Comparison of ENCODE assay signal across 8 cellular contexts in genomic region chr3:179563298-179563934, GRCh38. TPM values are rescaled to one million over a fixed set of nuclear protein-coding genes. Genes with fewer than 3 reads are reported as not detected.
DNase-seq lines count a peak whose midpoint lies in the region; ATAC-seq and TF ChIP-seq lines count a peak whose summit lies in the region.

No MANE protein-coding gene starts in this region.

- H3K9me3 Mint-ChIP-seq in activated T-helper 2 cell treated with anti-CD3 and anti-CD28 coated beads, Interferon-gamma antibody, Interleukin-2, Interleukin-4, amounts not matched to agents 10 μg/mL and 5 μg/mL and 100 μg/mL, durations not matched to agents 14 hours and 24 hours and 36 hours, result no peaks in the 10 kb centered on the region
- no peaks in the 10 kb centered on the region for H3K9me3 Mint-ChIP-seq in neural crest cell

- intact Hi-C loops in activated T-helper 2 cell treated with anti-CD3 and anti-CD28 coated beads, Interferon-gamma antibody, Interleukin-2, Interleukin-4, amounts not matched to agents 10 μg/mL and 5 μg/mL and 100 μg/mL, durations not matched to agents 14 hours and 24 hours and 36 hours (cut with micrococcal nuclease), result loop anchor here (2.0 to 5.0 kb wide), 3 partner anchors 113 to 1039 kb away; partner anchors contain the start of genes GNB4, TTC14 and ZMAT3
- intact Hi-C loops in stomach (cut with DNase I; ENCODE audit: low total_unique reads), result no loop called here

- peak overlapping the region; percentile 96 for H3K27ac Mint-ChIP-seq in activated T-helper 2 cell treated with anti-CD3 and anti-CD28 coated beads, Interferon-gamma antibody, Interleukin-2, Interleukin-4, amounts not matched to agents 10 μg/mL and 5 μg/mL and 100 μg/mL, durations not matched to agents 14 hours and 24 hours and 36 hours
- H3K27ac Mint-ChIP-seq in neural crest cell (ENCODE audit: unreplicated experiment), result peak overlapping the region; percentile 95

- POLR2A ChIA-PET in RWPE1 (lab: Yijun Ruan, JAX; ENCODE audit: low non-redundant PET), result no interaction called here

- H3K4me1 ChIP-seq in HUES48 (ENCODE audit: control insufficient read depth, insufficient read depth, low read length) (peaks cover 5% of the 10 kb centered on the region), stomach (peaks cover 5 to 25% (median 18%) of the 10 kb centered on the region in 4 donors)

- H3K9me3 ChIP-seq in HUES48 (ENCODE audit: control insufficient read depth, insufficient read depth, low read length) (no peaks in the 10 kb centered on the region), stomach (no peaks in the 10 kb centered on the region)

- peak; percentile 54 for TF ChIP-seq CTCF in RWPE1 (conservative IDR thresholded peaks at IDR 0.05; ENCODE audit: low read depth)
- TF ChIP-seq CTCF in fibroblast of the aortic adventitia (IDR thresholded peaks at IDR 0.05; ENCODE audit: insufficient read depth, low read length), result peak; percentile 73
- peak; percentile 65 for TF ChIP-seq CTCF in neural crest cell (conservative IDR thresholded peaks at IDR 0.05)
- peak in 5 of 7 experiments; percentile 47 to 81 (median 50) for TF ChIP-seq CTCF in stomach (IDR thresholded peaks at IDR 0.05)

- H3K36me3 ChIP-seq in HUES48 (ENCODE audit: control insufficient read depth, insufficient read depth, low read length), result no peaks in the 10 kb centered on the region
- H3K36me3 ChIP-seq in stomach, result no peaks in the 10 kb centered on the region

- CTCF ChIA-PET in RWPE1 (lab: Yijun Ruan, JAX), result no interaction called here

- H3K27me3 ChIP-seq in HUES48 (ENCODE audit: control insufficient read depth, insufficient read depth, low read length), result no peaks in the 10 kb centered on the region
- no peaks in the 10 kb centered on the region for H3K27me3 ChIP-seq in stomach

- H3K4me3 ChIP-seq in HUES48 (ENCODE audit: low read depth, low read length), result peak overlapping the region; percentile 85
- peak overlapping the region; percentile 88 for H3K4me3 ChIP-seq in fibroblast of the aortic adventitia (ENCODE audit: low read depth, low read length)
- H3K4me3 ChIP-seq in stomach, result peak overlapping the region; percentile 64 to 99 (median 79)

- WGBS in stomach, 5 donors, result 0 to 3% (median 1%) methylated on average over 13 to 39 of the region's 39 CpGs

- DNase-seq in DMS79 (lab: John Stamatoyannopoulos, UW) (peak; percentile 14), RWPE1 (ENCODE audit: low spot score) (peak; percentile 77), fibroblast of the aortic adventitia (ENCODE audit: low read depth) (peak; percentile 66), neural crest cell (ENCODE audit: low read depth, low spot score) (peak; percentile 51), stomach (peak; percentile 67)
- peak; percentile 66 for DNase-seq in activated T-helper 2 cell treated with anti-CD3 and anti-CD28 coated beads, Interferon-gamma antibody, Interleukin-2, Interleukin-4, amounts not matched to agents 10 μg/mL and 5 μg/mL and 100 μg/mL, durations not matched to agents 14 hours and 24 hours and 36 hours (ENCODE audit: low spot score)

- peaks cover 7% of the 10 kb centered on the region for H3K36me3 Mint-ChIP-seq in activated T-helper 2 cell treated with anti-CD3 and anti-CD28 coated beads, Interferon-gamma antibody, Interleukin-2, Interleukin-4, amounts not matched to agents 10 μg/mL and 5 μg/mL and 100 μg/mL, durations not matched to agents 14 hours and 24 hours and 36 hours (ENCODE audit: low read depth)
- H3K36me3 Mint-ChIP-seq in neural crest cell (ENCODE audit: low read depth), result no peaks in the 10 kb centered on the region

- no peak for TF ChIP-seq POLR2A in stomach (IDR thresholded peaks at IDR 0.05)

- ATAC-seq in GM21515 (IDR thresholded peaks at IDR 0.05; ENCODE audit: unreplicated experiment), result peak; percentile 50

- H3K4me1 Mint-ChIP-seq in activated T-helper 2 cell treated with anti-CD3 and anti-CD28 coated beads, Interferon-gamma antibody, Interleukin-2, Interleukin-4, amounts not matched to agents 10 μg/mL and 5 μg/mL and 100 μg/mL, durations not matched to agents 14 hours and 24 hours and 36 hours (ENCODE audit: low read depth), result peaks cover 31% of the 10 kb centered on the region
- H3K4me1 Mint-ChIP-seq in neural crest cell, result peaks cover 26% of the 10 kb centered on the region

- peaks cover 14% of the 10 kb centered on the region for H3K27me3 Mint-ChIP-seq in activated T-helper 2 cell treated with anti-CD3 and anti-CD28 coated beads, Interferon-gamma antibody, Interleukin-2, Interleukin-4, amounts not matched to agents 10 μg/mL and 5 μg/mL and 100 μg/mL, durations not matched to agents 14 hours and 24 hours and 36 hours (ENCODE audit: low read depth)
- no peaks in the 10 kb centered on the region for H3K27me3 Mint-ChIP-seq in neural crest cell (ENCODE audit: low read depth)

- peak overlapping the region; percentile 65 for H3K9ac ChIP-seq in HUES48 (ENCODE audit: low read depth, low read length)

- TF ChIP-seq EP300 in stomach (IDR thresholded peaks at IDR 0.05), result no peak

- H3K4me3 Mint-ChIP-seq in activated T-helper 2 cell treated with anti-CD3 and anti-CD28 coated beads, Interferon-gamma antibody, Interleukin-2, Interleukin-4, amounts not matched to agents 10 μg/mL and 5 μg/mL and 100 μg/mL, durations not matched to agents 14 hours and 24 hours and 36 hours (ENCODE audit: low read depth), result peak overlapping the region; percentile 98
- peak overlapping the region; percentile 98 for H3K4me3 Mint-ChIP-seq in neural crest cell

- H3K27ac ChIP-seq in HUES48 (ENCODE audit: low read depth, low read length) (peak overlapping the region; percentile 100), RWPE1 (peak overlapping the region; percentile 93), stomach (peak overlapping the region; percentile 79 to 92 (median 89))

RNA-seq across cellular contexts. Expression of gene ACTL6A, which starts 0.7 kb away (rescaled TPM):
- total RNA-seq in activated T-helper 2 cell treated with anti-CD3 and anti-CD28 coated beads, Interferon-gamma antibody, Interleukin-2, Interleukin-4, amounts not matched to agents 10 μg/mL and 5 μg/mL and 100 μg/mL, durations not matched to agents 14 hours and 24 hours and 36 hours, result 114 and 121 TPM in 2 replicates
- total RNA-seq in fibroblast of the aortic adventitia (ENCODE audit: low replicate concordance) (72.8 and 154 TPM in 2 replicates), neural crest cell (103 and 111 TPM in 2 replicates), stomach (10 to 100 TPM; 14.7 to 63.1 (median 42.2) TPM)
- 10 to 100 TPM; 37.7 to 47.0 (median 44.9) TPM for polyA plus RNA-seq in stomach

RNA-seq across cellular contexts. Expression of gene MRPL47, which starts 41.0 kb away (rescaled TPM):
- 61.2 and 64.4 TPM in 2 replicates for total RNA-seq in activated T-helper 2 cell treated with anti-CD3 and anti-CD28 coated beads, Interferon-gamma antibody, Interleukin-2, Interleukin-4, amounts not matched to agents 10 μg/mL and 5 μg/mL and 100 μg/mL, durations not matched to agents 14 hours and 24 hours and 36 hours
- total RNA-seq in fibroblast of the aortic adventitia (ENCODE audit: low replicate concordance) (40.6 and 43.7 TPM in 2 replicates), neural crest cell (57.3 and 59.6 TPM in 2 replicates), stomach (10 to 100 TPM in 4 of 5 donors, 1 to 10 TPM in 1; 5.8 to 36.2 (median 27.0) TPM)
- polyA plus RNA-seq in stomach, result 10 to 100 TPM; 46.4 to 50.6 (median 49.6) TPM

RNA-seq across cellular contexts. Expression of gene NDUFB5, which starts 41.2 kb away (rescaled TPM):
- 90.3 and 91.6 TPM in 2 replicates for total RNA-seq in activated T-helper 2 cell treated with anti-CD3 and anti-CD28 coated beads, Interferon-gamma antibody, Interleukin-2, Interleukin-4, amounts not matched to agents 10 μg/mL and 5 μg/mL and 100 μg/mL, durations not matched to agents 14 hours and 24 hours and 36 hours
- 135 and 148 TPM in 2 replicates for total RNA-seq in fibroblast of the aortic adventitia (ENCODE audit: low replicate concordance)
- total RNA-seq in neural crest cell, result 72.4 and 74.3 TPM in 2 replicates
- total RNA-seq in stomach, result 100 to 1,000 TPM in 1 of 5 donors, 10 to 100 TPM in 4; 13.3 to 142 (median 85.7) TPM
- 100 to 1,000 TPM in 2 of 3 donors, 10 to 100 TPM in 1; 89.1 to 104 (median 103) TPM for polyA plus RNA-seq in stomach

Comparison
In these comparisons a context has a peak if more than half of its experiments do, and no peak if none do; other contexts are left out.
1. Peak in every context shown above with its lines: DNase-seq, ATAC-seq, H3K4me3 ChIP-seq and H3K27ac ChIP-seq.
2. DNase-seq: peak in every context shown above with its lines; median percentile 77 in RWPE1; 67 in stomach; 66 in activated T-helper 2 cell treated with anti-CD3 and anti-CD28 coated beads, Interferon-gamma antibody, Interleukin-2, Interleukin-4, amounts not matched to agents 10 μg/mL and 5 μg/mL and 100 μg/mL, durations not matched to agents 14 hours and 24 hours and 36 hours; 66 in fibroblast of the aortic adventitia; 51 in neural crest cell; 14 in DMS79.